In genomic region chr4:110202024-110202423, GRCh38 we compare ENCODE assay signal across 27 cellular contexts.
"Had no signal": no experiment of that assay in that cellular context is flagged by ENCODE, and none has a peak within 500 bp of the region (broad histone marks: within the 10 kb centered on the region; RNA-seq: fewer than 3 reads in every experiment).

No MANE protein-coding gene starts in this region.

- H3K4me3 Mint-ChIP-seq: natural killer cell treated with Interleukin-12 subunit alpha and Interleukin-12 subunit beta and Interleukin-15 and Interleukin-18, amount 100 ng/mL, for 72 hours; stimulated activated naive CD8-positive, alpha-beta T cell treated with anti-CD3 and anti-CD28 coated beads, Interleukin-15, Interleukin-2, amounts not matched to agents 100 ng/mL and 50 ng/mL, for 24 hours had no signal

- H3K9me3 Mint-ChIP-seq: immature natural killer cell; naive B cell; natural killer cell treated with Interleukin-12 subunit alpha and Interleukin-12 subunit beta and Interleukin-15 and Interleukin-18, amount 100 ng/mL, for 72 hours; stimulated activated naive CD8-positive, alpha-beta T cell treated with anti-CD3 and anti-CD28 coated beads, Interleukin-15, Interleukin-2, amounts not matched to agents 100 ng/mL and 50 ng/mL, for 24 hours had no signal

- H3K27me3 ChIP-seq: neural progenitor cell, ovary, right atrium auricular region, suprapubic skin, tibial artery, uterus had no signal

- H3K27me3 Mint-ChIP-seq: naive B cell; natural killer cell treated with Interleukin-12 subunit alpha and Interleukin-12 subunit beta and Interleukin-15 and Interleukin-18, amount 100 ng/mL, for 72 hours; progenitor cell of endocrine pancreas; stimulated activated naive CD8-positive, alpha-beta T cell treated with anti-CD3 and anti-CD28 coated beads, Interleukin-15, Interleukin-2, amounts not matched to agents 100 ng/mL and 50 ng/mL, for 24 hours had no signal

- H3K36me3 Mint-ChIP-seq: naive B cell; natural killer cell treated with Interleukin-12 subunit alpha and Interleukin-12 subunit beta and Interleukin-15 and Interleukin-18, amount 100 ng/mL, for 72 hours had no signal

- H3K27ac Mint-ChIP-seq: progenitor cell of endocrine pancreas; stimulated activated naive CD8-positive, alpha-beta T cell treated with anti-CD3 and anti-CD28 coated beads, Interleukin-15, Interleukin-2, amounts not matched to agents 100 ng/mL and 50 ng/mL, for 24 hours had no signal

- ATAC-seq: left colon; left lung; lower lobe of right lung; natural killer cell treated with Interleukin-12 subunit alpha and Interleukin-12 subunit beta and Interleukin-15 and Interleukin-18, amount 100 ng/mL, for 72 hours; sciatic nerve had no signal

- H3K4me3 ChIP-seq: left lung, lower lobe of right lung, neural progenitor cell, ovary, right atrium auricular region, skin epidermis, suprapubic skin, thoracic aorta, tibial artery, uterus had no signal

- H3K4me1 ChIP-seq: uterus had no signal

- H3K36me3 ChIP-seq: left lung, lower lobe of right lung, neural progenitor cell, ovary, right atrium auricular region, suprapubic skin, thoracic aorta, tibial artery, uterus had no signal

- H2AFZ ChIP-seq: neural progenitor cell had no signal

- H3K9me3 ChIP-seq: left lung, lower lobe of right lung, ovary, right atrium auricular region, suprapubic skin, thoracic aorta, tibial artery, uterus had no signal

- H3K9ac ChIP-seq: neural progenitor cell had no signal

- DNase-seq: hippocampal formation; immature natural killer cell; kidney; left colon; left lung; lower lobe of right lung; mammary epithelial cell; mesenchymal stem cell; naive B cell; ovary; stimulated activated CD4-positive, alpha-beta T cell treated with anti-CD3 and anti-CD28 coated beads, Interleukin-12 subunit alpha, Interleukin-12 subunit beta, amount 100 ng/mL, for 4 hours; stimulated activated CD4-positive, alpha-beta T cell treated with anti-CD3 and anti-CD28 coated beads, Interleukin-15, amount 100 ng/mL, for 24 hours; stimulated activated CD4-positive, alpha-beta T cell treated with anti-CD3 and anti-CD28 coated beads, Interleukin-2, amount 100 ng/mL, for 24 hours; stimulated activated CD4-positive, alpha-beta T cell treated with anti-CD3 and anti-CD28 coated beads, Interleukin-4, amount 100 ng/mL, for 1 hour; stimulated activated naive CD4-positive, alpha-beta T cell; tibial artery; trophoblast cell; uterus had no signal

- H3K27ac ChIP-seq: left lung, lower lobe of right lung, neural progenitor cell, ovary, right atrium auricular region, skin epidermis, suprapubic skin, thoracic aorta, tibial artery, uterus had no signal
